In genomic region chr6:139940741-139941712, GRCh38 we compare ENCODE assay signal across 9 cellular contexts.
DNase-seq lines count a peak whose midpoint lies in the region; ATAC-seq and TF ChIP-seq lines count a peak whose summit lies in the region.
"Had no signal": no experiment of that assay in that cellular context is flagged by ENCODE, and none has a peak within 500 bp of the region (broad histone marks: within the 10 kb centered on the region; RNA-seq: fewer than 3 reads in every experiment).

No MANE protein-coding gene starts in this region.

- H3K4me1 ChIP-seq in ACC112 (ENCODE audit: control insufficient read depth, insufficient read depth, low read length, unreplicated experiment) (peaks cover 31% of the 10 kb centered on the region), psoas muscle (no peaks in the 10 kb centered on the region)

- WGBS in psoas muscle, 3 donors = 41 to 60% (median 46%) methylated on average over 8 of the region's 8 CpGs
- 59 to 72% methylated on average over 8 of the region's 8 CpGs for WGBS in lower leg skin, 2 donors

- no peaks in the 10 kb centered on the region for H3K9me3 ChIP-seq in psoas muscle

- peak overlapping the region; percentile 19; the same call in 1 of the 2 replicates for H3K4me3 ChIP-seq in ACC112 (ENCODE audit: low read depth, low read length)
- H3K4me3 ChIP-seq in cardiac fibroblast (replicated peaks in 1 of 2; ENCODE audit: low read depth in 2 of 2, low read length in 2 of 2) = no peak overlapping the region
- H3K4me3 ChIP-seq in psoas muscle = no peak overlapping the region
- no peak overlapping the region for H3K4me3 ChIP-seq in lower leg skin (ENCODE audit: low read depth, poor library complexity, severe bottlenecking)

- no peaks in the 10 kb centered on the region for H3K79me2 ChIP-seq in ACC112 (ENCODE audit: control insufficient read depth, insufficient read depth, low read length, unreplicated experiment)

- DNase-seq in cardiac fibroblast (ENCODE audit: low read depth in 2 of 2) = peak; percentile 73 to 75
- DNase-seq in globus pallidus (ENCODE audit: low spot score) = no peak
- no peak for DNase-seq in psoas muscle
- DNase-seq in lower leg skin (ENCODE audit: low spot score in 2 of 2) = no peak
- no peak for DNase-seq in stimulated activated CD4-positive, alpha-beta T cell treated with anti-CD3 and anti-CD28 coated beads, Interleukin-1b, Interleukin-23, amount 100 ng/mL, for 48 hours
- DNase-seq: activated effector memory CD4-positive, alpha-beta T cell treated with anti-CD3 and anti-CD28 coated beads, Interleukin-2, amount 50 U/mL, for 16 hours had no signal

- TF ChIP-seq CTCF in cardiac fibroblast (IDR thresholded peaks at IDR 0.05; ENCODE audit: low read depth, low read length) (no peak), psoas muscle (IDR thresholded peaks at IDR 0.05) (no peak), lower leg skin (IDR thresholded peaks at IDR 0.05) (no peak)

- H3K36me3 ChIP-seq in ACC112 (ENCODE audit: insufficient read depth, low read length) = no peaks in the 10 kb centered on the region
- H3K36me3 ChIP-seq in psoas muscle (ENCODE audit: insufficient read depth in 1 of 2, low read depth in 1 of 2) = no peaks in the 10 kb centered on the region

- TF ChIP-seq POLR2A in lower leg skin (IDR thresholded peaks at IDR 0.05) = no peak

- peak overlapping the region; percentile 15 for H3K27ac ChIP-seq in ACC112 (ENCODE audit: low read depth, low read length)
- no peak overlapping the region for H3K27ac ChIP-seq in psoas muscle

- peak overlapping the region; percentile 39 for H2AFZ ChIP-seq in ACC112 (ENCODE audit: low read length, unreplicated experiment)

- intact Hi-C loops in psoas muscle (cut with DNase I) (no loop called here), lower leg skin (cut with DNase I; ENCODE audit: low total_unique reads) (no loop called here)

- H3K27me3 ChIP-seq in ACC112 (ENCODE audit: insufficient read depth, low read length) (no peaks in the 10 kb centered on the region), psoas muscle (ENCODE audit: insufficient read depth in 3 of 3, low read length in 2 of 3) (no peaks in the 10 kb centered on the region)

- peak; percentile 98 for ATAC-seq in GM21528 (IDR thresholded peaks at IDR 0.05; ENCODE audit: low FRiP score, unreplicated experiment)
- peak; percentile 89 for ATAC-seq in HG03469 (IDR thresholded peaks at IDR 0.05; ENCODE audit: unreplicated experiment)
- ATAC-seq in psoas muscle = no peak

Comparison
In these comparisons a context has a peak if more than half of its experiments do, and no peak if none do; other contexts are left out.
1. ATAC-seq: peak in GM21528 (single experiment) and HG03469 (single experiment); none in psoas muscle (0 of 4).
2. DNase-seq: peak in cardiac fibroblast (2 of 2); none in globus pallidus (single experiment), psoas muscle (0 of 2), lower leg skin (0 of 2) and stimulated activated CD4-positive, alpha-beta T cell treated with anti-CD3 and anti-CD28 coated beads, Interleukin-1b, Interleukin-23, amount 100 ng/mL, for 48 hours (single experiment).